ENCODE assay signal across 8 cellular contexts in the genomic region with DNA sequence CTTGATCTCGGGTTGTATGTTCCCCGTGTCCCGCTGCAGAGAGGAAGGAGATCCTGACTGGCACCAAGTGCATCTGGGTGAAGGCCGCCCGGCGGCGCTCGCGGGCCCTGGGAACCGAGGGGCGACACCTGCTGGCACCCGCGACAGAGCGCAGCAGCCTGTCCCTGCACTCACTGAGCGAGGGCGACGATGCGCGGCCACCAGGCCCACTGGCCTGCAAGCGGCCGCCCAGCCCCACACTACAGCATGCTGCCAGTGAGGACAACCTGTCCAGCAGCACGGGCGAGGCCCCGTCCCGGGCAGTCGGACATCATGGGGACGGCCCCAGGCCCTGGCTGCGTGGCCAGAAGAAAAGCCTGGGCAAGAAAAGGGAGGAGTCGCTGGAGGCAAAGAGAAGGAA. TPM values are rescaled to one million over a fixed set of nuclear protein-coding genes. Genes with fewer than 3 reads are reported as not detected.
DNase-seq lines count a peak whose midpoint lies in the region; ATAC-seq, FAIRE-seq and TF ChIP-seq lines count a peak whose summit lies in the region.

No MANE protein-coding gene starts in this region.

- peak; percentile 88 for TF ChIP-seq CTCF in C4-2B (conservative IDR thresholded peaks at IDR 0.05)
- peak; percentile 31 for TF ChIP-seq CTCF in epithelial cell of esophagus (IDR thresholded peaks at IDR 0.05; ENCODE audit: insufficient read depth, low read depth, low read length, missing control alignments)

- H3K27ac ChIP-seq in C4-2B (no peak overlapping the region), small intestine (ENCODE audit: low read depth in 1 of 2, low read length in 1 of 2) (no peak overlapping the region)

- H3K4me1 ChIP-seq in small intestine (ENCODE audit: control insufficient read depth in 2 of 2, insufficient read depth in 1 of 2, low read depth in 1 of 2, low read length in 1 of 2): peaks cover 0 to 2% of the 10 kb centered on the region in 2 donors

- 4 to 10% (median 5%) methylated on average over 24 to 29 of the region's 29 CpGs for WGBS in small intestine, 3 donors

- DNase-seq in HT1080 (ENCODE audit: low read depth) (peak; percentile 10), epithelial cell of esophagus (ENCODE audit: low read depth) (peak; percentile 9), small intestine (peak; percentile 41), HT-29 (ENCODE audit: low spot score) (no peak)
- peak in 3 of 4 experiments; percentile 9 to 30 (median 19) for DNase-seq in activated CD4-positive, CD25-positive, alpha-beta regulatory T cell (lab: John Stamatoyannopoulos, UW)

- H3K27me3 ChIP-seq in small intestine (ENCODE audit: control insufficient read depth in 2 of 2, insufficient read depth in 2 of 2, low read length in 2 of 2): peaks cover 29% of the 10 kb centered on the region in 2 donors

- no peaks in the 10 kb centered on the region for H3K9me3 ChIP-seq in small intestine (ENCODE audit: control insufficient read depth, low read depth)

- FAIRE-seq in small intestine (lab: Jason Lieb, UNC): no peak

- no peak overlapping the region for H3K4me3 ChIP-seq in epithelial cell of esophagus (ENCODE audit: low read length)
- H3K4me3 ChIP-seq in small intestine (ENCODE audit: low read depth in 1 of 2, low read length in 2 of 2): no peak overlapping the region

- ATAC-seq in HG03342 (IDR thresholded peaks at IDR 0.05; ENCODE audit: unreplicated experiment): no peak
- no peak for ATAC-seq in HG02870 (IDR thresholded peaks at IDR 0.05; ENCODE audit: unreplicated experiment)

- no peaks in the 10 kb centered on the region for H3K36me3 ChIP-seq in small intestine (ENCODE audit: control insufficient read depth in 2 of 2, insufficient read depth in 2 of 2, low read length in 2 of 2)

RNA-seq across cellular contexts. Expression of gene BTBD17, which starts 7.5 kb away (rescaled TPM):
- total RNA-seq in HT1080 (2014; rRNA removed; shearing (Covaris generic)): not detected in 2 replicates
- polyA plus RNA-seq in HT1080 (2015; cell fraction: cytosol; rRNA removed): not detected in 2 replicates
- polyA plus RNA-seq in HT1080 (2015; cell fraction: nucleus; rRNA removed): 0.16 TPM in 1 of 2 replicates, not detected in the other
- under 1 TPM in 1 of 3 donors, not detected in 2; 0.15 TPM for polyA plus RNA-seq in small intestine
- 0.10 and 0.44 TPM in 2 replicates for total RNA-seq in HT-29 (2014; rRNA removed; shearing (Covaris generic))

RNA-seq across cellular contexts. Expression of gene GPR142, which starts 13.2 kb away (rescaled TPM):
- not detected in 2 replicates for total RNA-seq in HT1080 (2014; rRNA removed; shearing (Covaris generic))
- not detected in 2 replicates for polyA plus RNA-seq in HT1080 (2015; cell fraction: cytosol; rRNA removed)
- polyA plus RNA-seq in HT1080 (2015; cell fraction: nucleus; rRNA removed): not detected in 2 replicates
- polyA plus RNA-seq in small intestine: under 1 TPM in 1 of 3 donors, not detected in 2; 0.19 TPM
- 0.15 and 1.3 TPM in 2 replicates for total RNA-seq in HT-29 (2014; rRNA removed; shearing (Covaris generic))

RNA-seq across cellular contexts. Expression of gene KIF19, which starts 28.1 kb away (rescaled TPM):
- total RNA-seq in HT1080 (2014; rRNA removed; shearing (Covaris generic)): not detected in 2 replicates
- not detected in 2 replicates for polyA plus RNA-seq in HT1080 (2015; cell fraction: cytosol; rRNA removed)
- polyA plus RNA-seq in HT1080 (2015; cell fraction: nucleus; rRNA removed): not detected in 2 replicates
- 1 to 10 TPM in 2 of 3 donors, under 1 TPM in 1; 0.45 to 4.5 (median 1.4) TPM for polyA plus RNA-seq in small intestine
- 2.4 and 2.5 TPM in 2 replicates for total RNA-seq in HT-29 (2014; rRNA removed; shearing (Covaris generic))
